In the genomic region with DNA sequence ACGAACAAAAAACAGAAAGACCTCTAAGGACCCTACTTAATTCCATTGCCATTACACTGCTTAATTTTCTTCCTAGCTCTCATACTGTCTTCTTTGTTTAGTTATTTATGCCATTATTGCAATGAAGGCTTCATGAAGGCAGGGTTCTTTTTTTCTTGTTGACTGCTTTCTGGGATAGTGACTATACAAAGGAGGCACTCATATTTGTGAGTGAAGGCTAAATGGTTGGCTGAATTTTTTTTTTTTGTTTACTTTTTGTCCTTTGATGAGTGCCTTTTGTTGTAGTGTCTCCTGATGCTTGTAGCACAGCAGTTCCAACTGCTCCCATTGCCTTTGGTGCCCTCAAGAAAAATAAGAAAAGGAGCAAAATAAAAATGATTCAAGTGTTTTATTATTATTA, we compare ENCODE assay signal across 18 cellular contexts. TPM values are rescaled to one million over a fixed set of nuclear protein-coding genes. Genes with fewer than 3 reads are reported as not detected.
DNase-seq lines count a peak whose midpoint lies in the region; ATAC-seq and TF ChIP-seq lines count a peak whose summit lies in the region.
"Had no signal": no experiment of that assay in that cellular context is flagged by ENCODE, and none has a peak within 500 bp of the region (broad histone marks: within the 10 kb centered on the region; RNA-seq: fewer than 3 reads in every experiment).

No MANE protein-coding gene starts in this region.

- WGBS in esophagus squamous epithelium, 2 donors = 47 to 69% methylated on average over 1 of the region's 1 CpG

- H3K27ac Mint-ChIP-seq in endothelial cell (ENCODE audit: unreplicated experiment) = peak overlapping the region; percentile 81
- H3K27ac Mint-ChIP-seq: T-helper 17 cell had no signal

- no peaks in the 10 kb centered on the region for H3K27me3 ChIP-seq in esophagus squamous epithelium
- no peaks in the 10 kb centered on the region for H3K27me3 ChIP-seq in breast epithelium

- H3K9me3 ChIP-seq in esophagus squamous epithelium (no peaks in the 10 kb centered on the region), breast epithelium (no peaks in the 10 kb centered on the region)
- H3K9me3 ChIP-seq: HAP-1 had no signal

- no peak for ATAC-seq in left cardiac atrium
- ATAC-seq: K562, Panc1, T-helper 17 cell had no signal

- H3K4me1 ChIP-seq in esophagus squamous epithelium (peaks cover 0 to 77% (median 10%) of the 10 kb centered on the region in 3 donors), breast epithelium (no peaks in the 10 kb centered on the region)

- peaks cover 19% of the 10 kb centered on the region for H3K4me1 Mint-ChIP-seq in endothelial cell (ENCODE audit: unreplicated experiment)

- H3K4me3 ChIP-seq in esophagus squamous epithelium = no peak overlapping the region
- no peak overlapping the region for H3K4me3 ChIP-seq in breast epithelium
- H3K4me3 ChIP-seq: HAP-1, K562 had no signal

- H3K27me3 Mint-ChIP-seq in endothelial cell (ENCODE audit: unreplicated experiment) = no peaks in the 10 kb centered on the region

- intact Hi-C loops in left cardiac atrium (cut with DNase I) = no loop called here
- intact Hi-C loops in esophagus squamous epithelium (cut with DNase I) = no loop called here
- intact Hi-C loops in breast epithelium (cut with DNase I; ENCODE audit: low total_unique reads) = no loop called here

- TF ChIP-seq CTCF in endothelial cell (IDR thresholded peaks at IDR 0.05; ENCODE audit: unreplicated experiment) (no peak), esophagus squamous epithelium (IDR thresholded peaks at IDR 0.05) (no peak), breast epithelium (IDR thresholded peaks at IDR 0.05) (no peak)

- peaks cover 12% of the 10 kb centered on the region for H3K36me3 Mint-ChIP-seq in endothelial cell (ENCODE audit: low read depth, unreplicated experiment)

- no peak overlapping the region for H3K4me3 Mint-ChIP-seq in endothelial cell (ENCODE audit: unreplicated experiment)
- H3K4me3 Mint-ChIP-seq: T-helper 17 cell had no signal

- H3K36me3 ChIP-seq in esophagus squamous epithelium (peaks cover 0 to 28% (median 0%) of the 10 kb centered on the region in 3 donors), breast epithelium (no peaks in the 10 kb centered on the region)
- H3K36me3 ChIP-seq: HAP-1 had no signal

- DNase-seq in NCI-H510A treated with DMSO at 0.1 percent for 48 hours (lab: John Stamatoyannopoulos, UW) (peak; percentile 27), NCI-H510A (lab: John Stamatoyannopoulos, UW) (no peak), NCI-H345 treated with DMSO at 0.1 percent for 48 hours (lab: John Stamatoyannopoulos, UW; ENCODE audit: unreplicated experiment) (peak; percentile 36), endothelial cell (ENCODE audit: low spot score) (no peak), SW480 (ENCODE audit: low spot score) (no peak), left cardiac atrium (no peak), esophagus squamous epithelium (lab: John Stamatoyannopoulos, UW) (no peak), breast epithelium (ENCODE audit: low spot score in 2 of 2) (no peak)
- DNase-seq: 8988T, C1 segment of cervical spinal cord, DMS153, NCI-H1436 treated with DMSO at 0.1 percent for 48 hours, NCI-H2171 treated with DMSO at 0.1 percent for 48 hours, Right ventricle myocardium superior, T-helper 17 cell had no signal

- TF ChIP-seq POLR2A in esophagus squamous epithelium (IDR thresholded peaks at IDR 0.05) = no peak
- no peak for TF ChIP-seq POLR2A in breast epithelium (IDR thresholded peaks at IDR 0.05)

- no peaks in the 10 kb centered on the region for H3K9me3 Mint-ChIP-seq in endothelial cell (ENCODE audit: unreplicated experiment)

- H3K27ac ChIP-seq in esophagus squamous epithelium (no peak overlapping the region), breast epithelium (no peak overlapping the region)

RNA-seq across cellular contexts. Expression of a gene that starts 17.8 kb away (rescaled TPM):
- total RNA-seq in endothelial cell (ENCODE audit: unreplicated experiment) (521 TPM), left cardiac atrium (100 to 1,000 TPM; 259 to 314 TPM), esophagus squamous epithelium (100 to 1,000 TPM; 293 to 393 (median 348) TPM), breast epithelium (100 to 1,000 TPM; 314 to 389 (median 321) TPM)

Comparison
In these comparisons a context has a peak if more than half of its experiments do, and no peak if none do; other contexts are left out.
1. DNase-seq: peak in NCI-H510A treated with DMSO at 0.1 percent for 48 hours (single experiment) and NCI-H345 treated with DMSO at 0.1 percent for 48 hours (single experiment); none in NCI-H510A (single experiment), endothelial cell (single experiment), SW480 (single experiment), left cardiac atrium (single experiment), esophagus squamous epithelium (single experiment) and breast epithelium (0 of 2).